1 cellular context compared by ENCODE assay signal in the genomic region with DNA sequence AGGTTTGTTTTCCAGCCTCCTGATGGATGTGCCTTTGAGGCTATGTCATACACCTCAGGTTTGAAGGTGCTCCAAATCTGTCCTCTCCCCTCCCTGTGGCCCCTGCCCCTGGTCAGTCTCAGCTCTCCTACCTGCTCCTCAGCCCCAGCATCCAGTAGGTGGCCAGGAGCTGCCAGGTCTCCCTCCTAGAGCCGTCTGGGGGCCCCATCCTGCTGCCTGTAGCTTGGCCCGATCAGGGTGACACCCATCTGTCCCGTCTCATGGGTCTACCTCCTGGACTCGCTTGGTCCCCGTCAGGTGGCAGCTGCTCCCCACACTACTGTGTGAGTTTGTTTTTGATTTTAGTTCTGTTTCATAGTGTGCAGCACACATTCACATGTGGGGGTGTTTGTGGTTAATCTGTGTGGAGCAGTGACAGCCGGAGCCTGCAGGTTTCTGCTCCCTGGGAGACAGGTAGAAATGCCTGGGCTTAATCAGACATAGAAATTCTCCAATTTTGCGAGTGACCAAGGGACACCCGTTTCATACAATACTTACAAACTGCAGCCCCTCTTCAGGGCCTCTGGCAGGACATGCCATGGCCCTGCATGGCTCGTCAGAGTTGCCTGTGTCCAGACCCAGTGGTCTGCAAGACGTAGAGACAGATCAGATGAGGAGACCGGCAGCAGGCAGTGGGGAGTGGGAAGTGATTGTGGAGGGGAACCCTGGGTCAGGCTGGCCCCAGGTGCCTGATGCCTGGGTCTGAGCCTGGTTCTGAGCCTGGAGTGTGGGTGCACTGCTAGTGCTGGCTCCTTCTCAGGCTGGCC.
TF ChIP-seq lines count a peak whose summit lies in the region.

No MANE protein-coding gene starts in this region.

TF ChIP-seq in H1, 55 proteins besides CTCF, POLR2A, EP300 and RAD21:
- TF ChIP-seq TAF7 (optimal IDR thresholded peaks at IDR 0.05; ENCODE audit: borderline replicate concordance, low read depth, low read length) = no peak
- no peak for TF ChIP-seq USF2 (IDR thresholded peaks at IDR 0.05; ENCODE audit: low read length)
- no peak for TF ChIP-seq RBBP5 (IDR thresholded peaks at IDR 0.05; ENCODE audit: borderline replicate concordance, low read depth, low read length)
- no peak for TF ChIP-seq SIN3A (conservative IDR thresholded peaks at IDR 0.05 in 1 of 2, IDR thresholded peaks at IDR 0.05 in 1 of 2; ENCODE audit: low read depth in 1 of 2, low read length in 2 of 2)
- no peak for TF ChIP-seq EGR1 (IDR thresholded peaks at IDR 0.05; ENCODE audit: borderline replicate concordance, low read depth, low read length)
- no peak for TF ChIP-seq TAF1 (IDR thresholded peaks at IDR 0.05; ENCODE audit: low read depth, low read length)
- TF ChIP-seq ATF3 (IDR thresholded peaks at IDR 0.05; ENCODE audit: insufficient read depth, low read depth, low read length) = no peak
- no peak for TF ChIP-seq PHF8 (conservative IDR thresholded peaks at IDR 0.05; ENCODE audit: low read depth, low read length)
- TF ChIP-seq NANOG (IDR thresholded peaks at IDR 0.05; ENCODE audit: insufficient read depth, low read depth, low read length, poor library complexity, severe bottlenecking) = no peak
- TF ChIP-seq, protein P1, sequence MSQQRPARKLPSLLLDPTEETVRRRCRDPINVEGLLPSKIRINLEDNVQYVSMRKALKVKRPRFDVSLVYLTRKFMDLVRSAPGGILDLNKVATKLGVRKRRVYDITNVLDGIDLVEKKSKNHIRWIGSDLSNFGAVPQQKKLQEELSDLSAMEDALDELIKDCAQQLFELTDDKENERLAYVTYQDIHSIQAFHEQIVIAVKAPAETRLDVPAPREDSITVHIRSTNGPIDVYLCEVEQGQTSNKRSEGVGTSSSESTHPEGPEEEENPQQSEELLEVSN (IDR thresholded peaks at IDR 0.05) = no peak
- no peak for TF ChIP-seq MAX (IDR thresholded peaks at IDR 0.05)
TF ChIP-seq in H1: peak in this region for 0.
